ENCODE assay signal across 22 cellular contexts in genomic region chr1:2098301-2098698, GRCh38. TPM values are rescaled to one million over a fixed set of nuclear protein-coding genes. Genes with fewer than 3 reads are reported as not detected.
DNase-seq lines count a peak whose midpoint lies in the region; ATAC-seq, FAIRE-seq and TF ChIP-seq lines count a peak whose summit lies in the region.
"Had no signal": no experiment of that assay in that cellular context is flagged by ENCODE, and none has a peak within 500 bp of the region (broad histone marks: within the 10 kb centered on the region; RNA-seq: fewer than 3 reads in every experiment).

No MANE protein-coding gene starts in this region.

- peaks cover 0 to 4% of the 10 kb centered on the region in 2 donors for H3K4me1 Mint-ChIP-seq in natural killer cell treated with Interleukin-12 subunit alpha and Interleukin-12 subunit beta and Interleukin-15 and Interleukin-18, amount 100 ng/mL, for 72 hours (ENCODE audit: low read depth in 2 of 2)
- peaks cover 0 to 5% of the 10 kb centered on the region in 2 donors for H3K4me1 Mint-ChIP-seq in natural killer cell

- no peaks in the 10 kb centered on the region for H3K27me3 Mint-ChIP-seq in natural killer cell treated with Interleukin-12 subunit alpha and Interleukin-12 subunit beta and Interleukin-15 and Interleukin-18, amount 100 ng/mL, for 72 hours
- H3K27me3 Mint-ChIP-seq in natural killer cell (ENCODE audit: low read depth in 2 of 2): no peaks in the 10 kb centered on the region

- no peak for TF ChIP-seq POLR2A in esophagus squamous epithelium (IDR thresholded peaks at IDR 0.05)

- no peak for FAIRE-seq in GM19239 (lab: Jason Lieb, UNC)
- FAIRE-seq: A549 had no signal

- TF ChIP-seq CTCF in natural killer cell (IDR thresholded peaks at IDR 0.05): no peak
- no peak for TF ChIP-seq CTCF in esophagus squamous epithelium (IDR thresholded peaks at IDR 0.05)
- no peak for TF ChIP-seq CTCF in mucosa of descending colon (IDR thresholded peaks at IDR 0.05)

- H3K4me3 ChIP-seq in esophagus squamous epithelium: no peak overlapping the region
- H3K4me3 ChIP-seq in mucosa of descending colon: no peak overlapping the region
- H3K4me3 ChIP-seq: A549, breast epithelium, gastrocnemius medialis, stomach had no signal

- whole genome bisulfite sequencing in esophagus squamous epithelium, 2 donors: 91 to 94% methylated on average over 6 to 8 of the region's 11 CpGs

- intact Hi-C loops in natural killer cell (cut with micrococcal nuclease): no loop called here
- intact Hi-C loops in esophagus squamous epithelium (cut with DNase I): no loop called here
- intact Hi-C loops in mucosa of descending colon (cut with DNase I, micrococcal nuclease): no loop called here

- H3K36me3 Mint-ChIP-seq in natural killer cell treated with Interleukin-12 subunit alpha and Interleukin-12 subunit beta and Interleukin-15 and Interleukin-18, amount 100 ng/mL, for 72 hours: peaks cover 6% of the 10 kb centered on the region
- no peaks in the 10 kb centered on the region for H3K36me3 Mint-ChIP-seq in natural killer cell

- H3K27ac Mint-ChIP-seq in natural killer cell treated with Interleukin-12 subunit alpha and Interleukin-12 subunit beta and Interleukin-15 and Interleukin-18, amount 100 ng/mL, for 72 hours: no peak overlapping the region
- H3K27ac Mint-ChIP-seq in natural killer cell: peak overlapping the region in 1 of 2 donors; percentile 37

- H3K27ac ChIP-seq in esophagus squamous epithelium: peak overlapping the region; percentile 30 to 67 (median 61)
- H3K27ac ChIP-seq: A549, breast epithelium, gastrocnemius medialis had no signal

- ATAC-seq in natural killer cell treated with Interleukin-12 subunit alpha and Interleukin-12 subunit beta and Interleukin-15 and Interleukin-18, amount 100 ng/mL, for 72 hours: no peak
- no peak for ATAC-seq in natural killer cell
- ATAC-seq in mucosa of descending colon: peak; percentile 46
- ATAC-seq: A549 had no signal

- peaks cover 4% of the 10 kb centered on the region for H3K9me3 Mint-ChIP-seq in natural killer cell treated with Interleukin-12 subunit alpha and Interleukin-12 subunit beta and Interleukin-15 and Interleukin-18, amount 100 ng/mL, for 72 hours
- H3K9me3 Mint-ChIP-seq in natural killer cell: peaks cover 0 to 4% of the 10 kb centered on the region in 2 donors

- H3K27me3 ChIP-seq in esophagus squamous epithelium: no peaks in the 10 kb centered on the region
- H3K27me3 ChIP-seq: breast epithelium, stomach had no signal

- H3K9me3 ChIP-seq in esophagus squamous epithelium: peaks cover 0 to 26% (median 12%) of the 10 kb centered on the region in 3 donors
- peaks cover 14% of the 10 kb centered on the region for H3K9me3 ChIP-seq in mucosa of descending colon
- H3K9me3 ChIP-seq: breast epithelium, gastrocnemius medialis had no signal

- DNase-seq in natural killer cell treated with Interleukin-12 subunit alpha and Interleukin-12 subunit beta and Interleukin-15 and Interleukin-18, amount 100 ng/mL, for 72 hours (ENCODE audit: low spot score): peak; percentile 10
- DNase-seq in natural killer cell (no peak), esophagus squamous epithelium (lab: John Stamatoyannopoulos, UW) (no peak), mucosa of descending colon (no peak), cerebellar nuclear complex (lab: John Stamatoyannopoulos, UW) (no peak), GM19239 (ENCODE audit: insufficient read length, low spot score) (no peak), SKM-1 (lab: John Stamatoyannopoulos, UW; ENCODE audit: unreplicated experiment) (no peak)
- no peak for DNase-seq in activated CD4-positive, alpha-beta T cell treated with anti-CD3 and anti-CD28 coated beads, Interleukin-2, amount 50 U/mL, for 1 hour
- DNase-seq: activated CD8-positive, alpha-beta memory T cell treated with anti-CD3 and anti-CD28 coated beads, Interleukin-2, amount 50 U/mL, for 48 hours; activated effector memory CD4-positive, alpha-beta T cell treated with Interleukin-2 at 50 U/mL for 16 hours; Calu3; EL; erythroblast; gastrocnemius medialis; NCI-H1417 treated with DMSO at 0.1 percent for 48 hours; NCI-H2107; NCI-H524; SIG-M5; stomach; T-helper 1 cell had no signal

- no peaks in the 10 kb centered on the region for H3K4me1 ChIP-seq in esophagus squamous epithelium
- no peaks in the 10 kb centered on the region for H3K4me1 ChIP-seq in mucosa of descending colon (ENCODE audit: low read depth)
- H3K4me1 ChIP-seq: A549, breast epithelium, gastrocnemius medialis, stomach had no signal

- H3K4me3 Mint-ChIP-seq in natural killer cell treated with Interleukin-12 subunit alpha and Interleukin-12 subunit beta and Interleukin-15 and Interleukin-18, amount 100 ng/mL, for 72 hours: no peak overlapping the region
- no peak overlapping the region for H3K4me3 Mint-ChIP-seq in natural killer cell

- H3K36me3 ChIP-seq in esophagus squamous epithelium: peaks cover 0 to 41% (median 0%) of the 10 kb centered on the region in 3 donors
- no peaks in the 10 kb centered on the region for H3K36me3 ChIP-seq in mucosa of descending colon (ENCODE audit: low read depth)
- H3K36me3 ChIP-seq: breast epithelium, gastrocnemius medialis had no signal

RNA-seq across cellular contexts. Expression of gene PRKCZ, which starts 48.1 kb away (rescaled TPM):
- total RNA-seq in natural killer cell treated with Interleukin-12 subunit alpha and Interleukin-12 subunit beta and Interleukin-15 and Interleukin-18, amount 100 ng/mL, for 72 hours: 10 to 100 TPM; 10.8 to 13.2 TPM
- total RNA-seq in natural killer cell (10 to 100 TPM; 25.1 to 37.1 (median 30.5) TPM), esophagus squamous epithelium (10 to 100 TPM; 14.5 to 23.8 (median 17.5) TPM), mucosa of descending colon (10 to 100 TPM; 38.9 to 80.2 (median 53.7) TPM)
